In the genomic region with DNA sequence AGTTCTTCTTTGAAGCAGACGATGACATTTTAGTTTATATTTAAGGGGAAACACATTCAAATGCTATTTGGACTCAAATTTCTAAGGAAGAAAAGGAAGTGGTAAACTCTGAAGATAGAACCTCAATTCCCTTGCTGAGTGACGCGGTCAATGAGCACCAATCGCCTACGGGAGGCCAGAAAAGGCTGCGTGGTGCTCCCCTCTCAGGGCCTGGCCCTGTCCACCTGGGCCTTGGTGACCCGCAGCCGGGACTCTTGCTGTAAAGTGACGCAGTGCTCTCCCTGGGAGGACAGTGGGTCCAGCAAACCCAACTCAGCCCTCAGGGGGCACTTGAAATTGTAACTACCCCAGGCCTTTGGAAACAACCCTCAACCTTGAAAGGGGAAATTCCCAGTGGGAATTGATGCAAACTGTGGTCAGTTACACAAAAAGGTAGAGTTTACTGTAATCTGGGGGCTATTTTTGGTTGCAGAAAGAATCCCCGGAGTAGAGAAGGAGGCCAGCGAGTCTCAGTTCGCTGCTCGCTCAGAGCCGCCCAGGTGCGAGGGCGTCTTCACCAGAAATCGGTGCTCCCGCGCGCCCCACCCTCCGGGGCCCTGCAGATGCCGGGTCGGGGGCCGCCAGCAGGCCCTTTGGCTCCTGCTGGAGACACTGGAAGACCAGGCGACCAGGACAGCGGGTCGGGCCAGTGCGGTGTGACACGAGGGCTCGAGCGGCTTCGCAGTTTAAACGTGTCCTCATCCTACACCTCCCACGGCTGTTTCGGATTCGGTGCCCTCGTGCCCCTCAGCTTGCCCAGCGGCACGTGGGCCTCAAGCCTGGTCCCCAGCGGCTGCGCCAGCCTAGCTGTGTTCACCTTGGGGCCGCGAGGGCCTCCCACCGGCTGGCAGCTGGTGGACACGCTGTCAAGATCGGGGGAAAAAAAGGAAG, we compare ENCODE assay signal across 8 cellular contexts. TPM values are rescaled to one million over a fixed set of nuclear protein-coding genes. Genes with fewer than 3 reads are reported as not detected.
DNase-seq lines count a peak whose midpoint lies in the region; ATAC-seq, FAIRE-seq and TF ChIP-seq lines count a peak whose summit lies in the region.

No MANE protein-coding gene starts in this region.

- peaks cover 8% of the 10 kb centered on the region for H3K36me3 Mint-ChIP-seq in activated CD4-positive, alpha-beta T cell treated with anti-CD3 and anti-CD28 coated beads, Interleukin-2, amount 10 ng/mL, durations not matched to agents 24 days and 14 days (ENCODE audit: low read depth)
- no peaks in the 10 kb centered on the region for H3K36me3 Mint-ChIP-seq in astrocyte (ENCODE audit: low read depth, unreplicated experiment)

- H3K27me3 Mint-ChIP-seq in activated CD4-positive, alpha-beta T cell treated with anti-CD3 and anti-CD28 coated beads, Interleukin-2, amount 10 ng/mL, durations not matched to agents 24 days and 14 days, result peaks cover 33% of the 10 kb centered on the region
- H3K27me3 Mint-ChIP-seq in astrocyte (ENCODE audit: low read depth, unreplicated experiment), result no peaks in the 10 kb centered on the region

- intact Hi-C loops in activated CD4-positive, alpha-beta T cell treated with anti-CD3 and anti-CD28 coated beads, Interleukin-2, amount 10 ng/mL, durations not matched to agents 24 days and 14 days (cut with micrococcal nuclease), result loop anchor here (1.0 to 5.0 kb wide), 3 partner anchors 120 to 310 kb away; a partner anchor contains a TSS
- intact Hi-C loops in upper lobe of right lung (cut with DNase I), result no loop called here

- H3K36me3 ChIP-seq in astrocyte (ENCODE audit: insufficient read depth, low read length) (no peaks in the 10 kb centered on the region), trophoblast cell (ENCODE audit: control insufficient read depth in 1 of 2, insufficient read depth in 2 of 2, low read length in 2 of 2) (no peaks in the 10 kb centered on the region), upper lobe of right lung (no peaks in the 10 kb centered on the region), small intestine (ENCODE audit: control insufficient read depth in 2 of 2, insufficient read depth in 2 of 2, low read length in 2 of 2) (no peaks in the 10 kb centered on the region)

- H2AFZ ChIP-seq in astrocyte (ENCODE audit: low read depth, low read length) (peak overlapping the region; percentile 81), trophoblast cell (ENCODE audit: insufficient read depth, low read length, poor library complexity) (no peak overlapping the region)

- H3K14ac ChIP-seq in trophoblast cell (ENCODE audit: low read length), result peak overlapping the region; percentile 58

- TF ChIP-seq CTCF in astrocyte (IDR thresholded peaks at IDR 0.05; ENCODE audit: insufficient read depth, low read depth, low read length) (no peak), upper lobe of right lung (IDR thresholded peaks at IDR 0.05) (no peak)

- H2BK12ac ChIP-seq in trophoblast cell (ENCODE audit: low read length), result peak overlapping the region; percentile 67

- H3K4me2 ChIP-seq in astrocyte (ENCODE audit: low read length) (peak overlapping the region; percentile 92), trophoblast cell (ENCODE audit: low read length) (peak overlapping the region; percentile 80)

- no peaks in the 10 kb centered on the region for H3K9me3 Mint-ChIP-seq in activated CD4-positive, alpha-beta T cell treated with anti-CD3 and anti-CD28 coated beads, Interleukin-2, amount 10 ng/mL, durations not matched to agents 24 days and 14 days
- no peaks in the 10 kb centered on the region for H3K9me3 Mint-ChIP-seq in astrocyte (ENCODE audit: unreplicated experiment)

- peak; percentile 66 for DNase-seq in activated CD4-positive, alpha-beta T cell treated with anti-CD3 and anti-CD28 coated beads, Interleukin-2, amount 10 ng/mL, durations not matched to agents 24 days and 14 days
- no peak for DNase-seq in activated CD4-positive, alpha-beta T cell treated with anti-CD3 and anti-CD28 coated beads for 1 hour
- DNase-seq in astrocyte (ENCODE audit: low read depth) (no peak), trophoblast cell (no peak), A172 (ENCODE audit: low spot score) (no peak), upper lobe of right lung (no peak), small intestine (no peak)

- H3K4me3 ChIP-seq in astrocyte (ENCODE audit: insufficient read depth, low read depth, low read length), result peak overlapping the region; percentile 57
- no peak overlapping the region for H3K4me3 ChIP-seq in trophoblast cell (ENCODE audit: low read depth, low read length)
- no peak overlapping the region for H3K4me3 ChIP-seq in upper lobe of right lung
- H3K4me3 ChIP-seq in small intestine (ENCODE audit: low read depth in 1 of 2, low read length in 2 of 2), result no peak overlapping the region

- H3K18ac ChIP-seq in trophoblast cell (ENCODE audit: low read length), result peak overlapping the region; percentile 69

- peaks cover 34% of the 10 kb centered on the region for H3K79me1 ChIP-seq in trophoblast cell (ENCODE audit: low read length)

- WGBS in trophoblast cell (ENCODE audit: extremely low coverage, insufficient coverage, insufficient read length), result no CpG with 5 or more reads among the region's 46 CpGs
- 37 to 46% (median 40%) methylated on average over 45 to 46 of the region's 46 CpGs for WGBS in small intestine, 3 donors

- no peak for FAIRE-seq in astrocyte (lab: Jason Lieb, UNC)
- FAIRE-seq in small intestine (lab: Jason Lieb, UNC), result no peak

- H3K4me1 Mint-ChIP-seq in activated CD4-positive, alpha-beta T cell treated with anti-CD3 and anti-CD28 coated beads, Interleukin-2, amount 10 ng/mL, durations not matched to agents 24 days and 14 days, result peaks cover 19% of the 10 kb centered on the region
- H3K4me1 Mint-ChIP-seq in astrocyte (ENCODE audit: low read depth, unreplicated experiment), result peaks cover 32% of the 10 kb centered on the region

- ATAC-seq in HG03066 (IDR thresholded peaks at IDR 0.05; ENCODE audit: low read depth, unreplicated experiment), result peak; percentile 22
- ATAC-seq in upper lobe of right lung, result no peak

- H2BK5ac ChIP-seq in trophoblast cell (ENCODE audit: low read depth, low read length, poor library complexity), result no peak overlapping the region

- no peak overlapping the region for H3K4ac ChIP-seq in trophoblast cell (ENCODE audit: low read depth, low read length)

- peak overlapping the region; percentile 59 for H2BK120ac ChIP-seq in trophoblast cell (ENCODE audit: insufficient read depth, low read length, poor library complexity)

- H3K9me3 ChIP-seq in astrocyte (ENCODE audit: insufficient read depth, low read depth, low read length) (no peaks in the 10 kb centered on the region), trophoblast cell (ENCODE audit: insufficient read depth, low read depth, low read length) (no peaks in the 10 kb centered on the region), upper lobe of right lung (no peaks in the 10 kb centered on the region), small intestine (ENCODE audit: control insufficient read depth, low read depth) (no peaks in the 10 kb centered on the region)

- H3K9ac ChIP-seq in astrocyte (ENCODE audit: low read length) (peak overlapping the region; percentile 86), trophoblast cell (ENCODE audit: low read length) (no peak overlapping the region)

- H4K20me1 ChIP-seq in astrocyte (ENCODE audit: insufficient read depth, low read length), result peaks cover 24% of the 10 kb centered on the region

- no peaks in the 10 kb centered on the region for H3K79me2 ChIP-seq in astrocyte (ENCODE audit: insufficient read depth, low read length)
- peaks cover 16% of the 10 kb centered on the region for H3K79me2 ChIP-seq in trophoblast cell (ENCODE audit: control insufficient read depth, insufficient read depth, low read length, poor library complexity)

- H2AK5ac ChIP-seq in trophoblast cell (ENCODE audit: low read length), result peak overlapping the region; percentile 70

- peak overlapping the region; percentile 73 for H4K8ac ChIP-seq in trophoblast cell (ENCODE audit: low read depth, low read length)

- peak overlapping the region; percentile 51 for H3K27ac Mint-ChIP-seq in activated CD4-positive, alpha-beta T cell treated with anti-CD3 and anti-CD28 coated beads, Interleukin-2, amount 10 ng/mL, durations not matched to agents 24 days and 14 days
- H3K27ac Mint-ChIP-seq in astrocyte (ENCODE audit: unreplicated experiment), result no peak overlapping the region

- H3K23ac ChIP-seq in trophoblast cell (ENCODE audit: low read length), result no peak overlapping the region

- peak overlapping the region; percentile 64 for H3K4me3 Mint-ChIP-seq in activated CD4-positive, alpha-beta T cell treated with anti-CD3 and anti-CD28 coated beads, Interleukin-2, amount 10 ng/mL, durations not matched to agents 24 days and 14 days
- peak overlapping the region; percentile 76 for H3K4me3 Mint-ChIP-seq in astrocyte (ENCODE audit: unreplicated experiment)

- H3K4me1 ChIP-seq in astrocyte (ENCODE audit: insufficient read depth, low read length) (peaks cover 19% of the 10 kb centered on the region), trophoblast cell (ENCODE audit: control insufficient read depth in 1 of 2, insufficient read depth in 2 of 2, low read length in 2 of 2) (peaks cover 31 to 37% of the 10 kb centered on the region in 2 experiments), upper lobe of right lung (peaks cover 23% of the 10 kb centered on the region), small intestine (ENCODE audit: control insufficient read depth in 2 of 2, insufficient read depth in 1 of 2, low read depth in 1 of 2, low read length in 1 of 2) (peaks cover 0 to 3% of the 10 kb centered on the region in 2 donors)

- H4K12ac ChIP-seq in trophoblast cell (ENCODE audit: low read depth, low read length), result peak overlapping the region; percentile 9

- H3K27ac ChIP-seq in astrocyte (ENCODE audit: low read depth, low read length) (no peak overlapping the region), trophoblast cell (ENCODE audit: low read depth, low read length) (no peak overlapping the region), upper lobe of right lung (no peak overlapping the region), small intestine (ENCODE audit: low read depth in 1 of 2, low read length in 1 of 2) (no peak overlapping the region)

- peak overlapping the region; percentile 87 for H4K91ac ChIP-seq in trophoblast cell (ENCODE audit: low read depth, low read length)

- H3K27me3 ChIP-seq in astrocyte (ENCODE audit: insufficient read depth, low read length) (no peaks in the 10 kb centered on the region), trophoblast cell (ENCODE audit: insufficient read depth, low read length) (no peaks in the 10 kb centered on the region), upper lobe of right lung (peaks cover 19% of the 10 kb centered on the region), small intestine (ENCODE audit: control insufficient read depth in 2 of 2, insufficient read depth in 2 of 2, low read length in 2 of 2) (peaks cover 11 to 12% of the 10 kb centered on the region in 2 donors)

RNA-seq across cellular contexts. Expression of a gene that starts 1.4 kb away (rescaled TPM):
- total RNA-seq in activated CD4-positive, alpha-beta T cell treated with anti-CD3 and anti-CD28 coated beads, Interleukin-2, amount 10 ng/mL, durations not matched to agents 24 days and 14 days, result 21.0 and 21.7 TPM in 2 replicates
- total RNA-seq in astrocyte (13.5 and 22.7 TPM in 2 replicates), upper lobe of right lung (6.1 TPM)
- polyA plus RNA-seq in trophoblast cell (2013), result 11.4 and 11.6 TPM in 2 replicates
- total RNA-seq in A172 (2014; rRNA removed; shearing (Covaris generic)), result 1.2 and 2.3 TPM in 2 replicates
- 1 to 10 TPM in 1 of 3 donors, under 1 TPM in 1, not detected in 1; 0.27 to 1.0 TPM for polyA plus RNA-seq in small intestine
